ENCODE assay signal across 9 cellular contexts in genomic region chr10:22823109-22823508, GRCh38.
DNase-seq lines count a peak whose midpoint lies in the region; ATAC-seq, FAIRE-seq and TF ChIP-seq lines count a peak whose summit lies in the region.
"Had no signal": no experiment of that assay in that cellular context is flagged by ENCODE, and none has a peak within 500 bp of the region (broad histone marks: within the 10 kb centered on the region; RNA-seq: fewer than 3 reads in every experiment).

No MANE protein-coding gene starts in this region.

- no peaks in the 10 kb centered on the region for H4K20me1 ChIP-seq in endothelial cell of umbilical vein (replicated peaks; ENCODE audit: control insufficient read depth, extremely low read depth, insufficient read depth, low read length)

- H3K27me3 ChIP-seq in endothelial cell of umbilical vein (ENCODE audit: control insufficient read depth in 2 of 2, insufficient read depth in 2 of 2, low read length in 2 of 2) (no peaks in the 10 kb centered on the region), vagina (no peaks in the 10 kb centered on the region)

- H3K27ac ChIP-seq in endothelial cell of umbilical vein (ENCODE audit: insufficient read depth, low read depth, low read length) (peak overlapping the region; percentile 68), vagina (no peak overlapping the region)

- peak overlapping the region; percentile 10 for H3K4me2 ChIP-seq in endothelial cell of umbilical vein (ENCODE audit: insufficient read depth, low read length)

- no peaks in the 10 kb centered on the region for H3K9me3 Mint-ChIP-seq in activated CD8-positive, alpha-beta T cell treated with anti-CD3 and anti-CD28 coated beads for 36 hours
- no peaks in the 10 kb centered on the region for H3K9me3 Mint-ChIP-seq in activated CD8-positive, alpha-beta T cell treated with anti-CD3 and anti-CD28 coated beads, Interleukin-2, amount 10 ng/mL, durations not matched to agents 7 days and 5 days (ENCODE audit: insufficient read depth)
- H3K9me3 Mint-ChIP-seq: activated naive CD8-positive, alpha-beta T cell treated with anti-CD3 and anti-CD28 coated beads, Interleukin-2, amount 50 U/mL, for 24 hours had no signal

- FAIRE-seq in endothelial cell of umbilical vein (lab: Jason Lieb, UNC) (peak; percentile 87), GM12891 (lab: Jason Lieb, UNC) (no peak)

- no peak for ATAC-seq in activated CD8-positive, alpha-beta T cell treated with anti-CD3 and anti-CD28 coated beads for 36 hours
- ATAC-seq in activated CD8-positive, alpha-beta T cell treated with anti-CD3 and anti-CD28 coated beads, Interleukin-2, amount 10 ng/mL, durations not matched to agents 7 days and 5 days: no peak
- ATAC-seq in HG03558 (IDR thresholded peaks at IDR 0.05; ENCODE audit: extremely low read depth, unreplicated experiment): peak; percentile 74
- ATAC-seq: activated naive CD8-positive, alpha-beta T cell treated with anti-CD3 and anti-CD28 coated beads, Interleukin-2, amount 50 U/mL, for 24 hours had no signal

- H3K4me1 Mint-ChIP-seq in activated CD8-positive, alpha-beta T cell treated with anti-CD3 and anti-CD28 coated beads for 36 hours (ENCODE audit: low read depth): no peaks in the 10 kb centered on the region
- H3K4me1 Mint-ChIP-seq in activated CD8-positive, alpha-beta T cell treated with anti-CD3 and anti-CD28 coated beads, Interleukin-2, amount 10 ng/mL, durations not matched to agents 7 days and 5 days (ENCODE audit: low read depth): no peaks in the 10 kb centered on the region
- H3K4me1 Mint-ChIP-seq: activated naive CD8-positive, alpha-beta T cell treated with anti-CD3 and anti-CD28 coated beads, Interleukin-2, amount 50 U/mL, for 24 hours had no signal

- H3K36me3 Mint-ChIP-seq in activated CD8-positive, alpha-beta T cell treated with anti-CD3 and anti-CD28 coated beads for 36 hours (ENCODE audit: low read depth): no peaks in the 10 kb centered on the region
- no peaks in the 10 kb centered on the region for H3K36me3 Mint-ChIP-seq in activated CD8-positive, alpha-beta T cell treated with anti-CD3 and anti-CD28 coated beads, Interleukin-2, amount 10 ng/mL, durations not matched to agents 7 days and 5 days (ENCODE audit: low read depth)

- POLR2A ChIA-PET in activated CD8-positive, alpha-beta T cell treated with anti-CD3 and anti-CD28 coated beads for 36 hours (lab: Charles Lee): no interaction called here
- POLR2A ChIA-PET in activated CD8-positive, alpha-beta T cell treated with anti-CD3 and anti-CD28 coated beads, Interleukin-2, amount 10 ng/mL, durations not matched to agents 7 days and 5 days (lab: Charles Lee): no interaction called here
- POLR2A ChIA-PET in endothelial cell of umbilical vein (lab: Charles Lee): no interaction called here

- H3K4me3 Mint-ChIP-seq in activated CD8-positive, alpha-beta T cell treated with anti-CD3 and anti-CD28 coated beads for 36 hours: no peak overlapping the region
- H3K4me3 Mint-ChIP-seq in activated CD8-positive, alpha-beta T cell treated with anti-CD3 and anti-CD28 coated beads, Interleukin-2, amount 10 ng/mL, durations not matched to agents 7 days and 5 days: no peak overlapping the region
- H3K4me3 Mint-ChIP-seq: activated naive CD8-positive, alpha-beta T cell treated with anti-CD3 and anti-CD28 coated beads, Interleukin-2, amount 50 U/mL, for 24 hours had no signal

- TF ChIP-seq POLR2A in endothelial cell of umbilical vein (IDR thresholded peaks at IDR 0.05; ENCODE audit: low read depth, low read length): no peak
- TF ChIP-seq POLR2A in GM12891 (IDR thresholded peaks at IDR 0.05; ENCODE audit: low read depth, low read length): no peak
- TF ChIP-seq POLR2A in vagina (IDR thresholded peaks at IDR 0.05): no peak

- no peak for TF ChIP-seq CTCF in activated CD8-positive, alpha-beta T cell treated with anti-CD3 and anti-CD28 coated beads for 36 hours (IDR thresholded peaks at IDR 0.05)
- TF ChIP-seq CTCF in endothelial cell of umbilical vein (IDR thresholded peaks at IDR 0.05; ENCODE audit: extremely low read depth in 1 of 2, insufficient read depth in 1 of 2, low read depth in 1 of 2, low read length in 2 of 2) (no peak), vagina (IDR thresholded peaks at IDR 0.05) (no peak)

- H3K4me3 ChIP-seq in endothelial cell of umbilical vein (replicated peaks in 1 of 3; ENCODE audit: insufficient read depth in 1 of 3, low read depth in 1 of 3, low read length in 3 of 3) (no peak overlapping the region), vagina (no peak overlapping the region)

- H3K4me1 ChIP-seq in endothelial cell of umbilical vein (ENCODE audit: control insufficient read depth, extremely low read depth, insufficient read depth, low read length) (peaks cover 38% of the 10 kb centered on the region), vagina (no peaks in the 10 kb centered on the region)

- no peaks in the 10 kb centered on the region for H3K9me1 ChIP-seq in endothelial cell of umbilical vein (replicated peaks; ENCODE audit: control insufficient read depth, extremely low read depth, insufficient read depth, low read length)

- no peak overlapping the region for H2AFZ ChIP-seq in endothelial cell of umbilical vein (ENCODE audit: low read depth, low read length)

- CTCF ChIA-PET in activated CD8-positive, alpha-beta T cell treated with anti-CD3 and anti-CD28 coated beads for 36 hours (lab: Charles Lee): interaction anchor here (1.3 to 1.5 kb wide), 2 partner anchors 30 to 167 kb away, joined by 3 read pairs; no protein-coding TSS in a partner anchor
- CTCF ChIA-PET in activated CD8-positive, alpha-beta T cell treated with anti-CD3 and anti-CD28 coated beads, Interleukin-2, amount 10 ng/mL, durations not matched to agents 7 days and 5 days (lab: Charles Lee): interaction anchor here (1.4 kb wide), 1 partner anchor 249 kb away, joined by 3 read pairs; no protein-coding TSS in a partner anchor
- CTCF ChIA-PET in endothelial cell of umbilical vein (lab: Charles Lee): interaction anchor here (1.0 to 1.2 kb wide), 3 partner anchors 21 to 110 kb away, joined by 3 to 4 read pairs (median 3); no protein-coding TSS in a partner anchor

- intact Hi-C loops in activated CD8-positive, alpha-beta T cell treated with anti-CD3 and anti-CD28 coated beads for 36 hours (cut with micrococcal nuclease): no loop called here
- intact Hi-C loops in endothelial cell of umbilical vein (cut with micrococcal nuclease) (loop anchor here (5.0 to 10.0 kb wide), 2 partner anchors 71 to 108 kb away; partner anchors contain the start of gene PIP4K2A), vagina (cut with DNase I) (no loop called here)

- no TSS peak for BruUV-seq in endothelial cell of umbilical vein (replicated peaks; lab: Mats Ljungman, UMichigan)

- H3K36me3 ChIP-seq in endothelial cell of umbilical vein (ENCODE audit: control insufficient read depth in 2 of 2, extremely low read depth in 1 of 2, insufficient read depth in 2 of 2, low read length in 2 of 2): no peaks in the 10 kb centered on the region
- no peaks in the 10 kb centered on the region for H3K36me3 ChIP-seq in vagina

- no peak overlapping the region for H3K27ac Mint-ChIP-seq in activated CD8-positive, alpha-beta T cell treated with anti-CD3 and anti-CD28 coated beads for 36 hours
- no peak overlapping the region for H3K27ac Mint-ChIP-seq in activated CD8-positive, alpha-beta T cell treated with anti-CD3 and anti-CD28 coated beads, Interleukin-2, amount 10 ng/mL, durations not matched to agents 7 days and 5 days
- H3K27ac Mint-ChIP-seq: activated naive CD8-positive, alpha-beta T cell treated with anti-CD3 and anti-CD28 coated beads, Interleukin-2, amount 50 U/mL, for 24 hours had no signal

- dilution Hi-C loops in endothelial cell of umbilical vein (cut with MboI; ENCODE audit: extremely low pct_ligation_motif_present, low sequenced_read_pairs): no loop called here

- no peaks in the 10 kb centered on the region for H3K79me2 ChIP-seq in endothelial cell of umbilical vein (ENCODE audit: control insufficient read depth, insufficient read depth, low read length)

- peak; percentile 8 for DNase-seq in activated CD8-positive, alpha-beta T cell treated with anti-CD3 and anti-CD28 coated beads for 36 hours
- DNase-seq in activated CD8-positive, alpha-beta T cell treated with anti-CD3 and anti-CD28 coated beads, Interleukin-2, amount 10 ng/mL, durations not matched to agents 7 days and 5 days: no peak
- DNase-seq in endothelial cell of umbilical vein (ENCODE audit: low read depth, low spot score) (peak; percentile 81), stromal cell of bone marrow (ENCODE audit: low read depth) (peak; percentile 75), SK-N-DZ (ENCODE audit: low spot score) (no peak), GM12891 (ENCODE audit: insufficient read length, low spot score) (no peak), vagina (ENCODE audit: extremely low spot score in 2 of 2) (no peak)
- DNase-seq: activated naive CD8-positive, alpha-beta T cell treated with anti-CD3 and anti-CD28 coated beads, Interleukin-2, amount 50 U/mL, for 24 hours had no signal

- H3K9me3 ChIP-seq in endothelial cell of umbilical vein (replicated peaks; ENCODE audit: control insufficient read depth, insufficient read depth, low read length) (no peaks in the 10 kb centered on the region), vagina (no peaks in the 10 kb centered on the region)

- H3K27me3 Mint-ChIP-seq in activated CD8-positive, alpha-beta T cell treated with anti-CD3 and anti-CD28 coated beads for 36 hours: no peaks in the 10 kb centered on the region
- peaks cover 5% of the 10 kb centered on the region for H3K27me3 Mint-ChIP-seq in activated CD8-positive, alpha-beta T cell treated with anti-CD3 and anti-CD28 coated beads, Interleukin-2, amount 10 ng/mL, durations not matched to agents 7 days and 5 days (ENCODE audit: low read depth)
- H3K27me3 Mint-ChIP-seq: activated naive CD8-positive, alpha-beta T cell treated with anti-CD3 and anti-CD28 coated beads, Interleukin-2, amount 50 U/mL, for 24 hours had no signal

- no peak overlapping the region for H3K9ac ChIP-seq in endothelial cell of umbilical vein (replicated peaks; ENCODE audit: extremely low read depth, insufficient read depth, low read length)

TF ChIP-seq in endothelial cell of umbilical vein, 7 proteins besides CTCF, POLR2A, EP300 and RAD21 (continues in another document):
- TF ChIP-seq MYC (IDR thresholded peaks at IDR 0.05; ENCODE audit: low read depth, low read length) (peak; percentile 60), FOS (IDR thresholded peaks at IDR 0.05; ENCODE audit: borderline replicate concordance, insufficient read depth, low read length) (peak; percentile 86), EZH2 (IDR thresholded peaks at IDR 0.05; ENCODE audit: borderline replicate concordance, low read depth, low read length, severe bottlenecking) (no peak)

TF ChIP-seq in GM12891, 5 proteins besides CTCF, POLR2A, EP300 and RAD21:
- TF ChIP-seq SPI1 (IDR thresholded peaks at IDR 0.05; ENCODE audit: low read depth, low read length): no peak
- TF ChIP-seq POU2F2 (IDR thresholded peaks at IDR 0.05; ENCODE audit: low read depth, low read length): no peak

Comparison
In these comparisons a context has a peak if more than half of its experiments do, and no peak if none do; other contexts are left out.
1. DNase-seq: peak in activated CD8-positive, alpha-beta T cell treated with anti-CD3 and anti-CD28 coated beads for 36 hours (single experiment), endothelial cell of umbilical vein (single experiment) and stromal cell of bone marrow (single experiment); none in activated CD8-positive, alpha-beta T cell treated with anti-CD3 and anti-CD28 coated beads, Interleukin-2, amount 10 ng/mL, durations not matched to agents 7 days and 5 days (single experiment), SK-N-DZ (single experiment), GM12891 (single experiment) and vagina (0 of 2).